In genomic region chr11:9137293-9138132, GRCh38 we compare ENCODE assay signal across 1 cellular context.
A peak's percentile ranks its signal among the peaks of the same experiment; 100 is the strongest.
TF ChIP-seq lines count a peak whose summit lies in the region.

No MANE protein-coding gene starts in this region.

TF ChIP-seq in K562, 482 proteins besides CTCF, POLR2A, EP300 and RAD21 (continued from another document and continues in another):
- TF ChIP-seq GTF2F1 (IDR thresholded peaks at IDR 0.05; ENCODE audit: low read depth, low read length) (no peak), BRCA1 (IDR thresholded peaks at IDR 0.05) (no peak), BRCA1 (CRISPR knock-in tag; IDR thresholded peaks at IDR 0.05) (no peak), FOSL1 (tag; conservative IDR thresholded peaks at IDR 0.05) (no peak), ZNF778 (CRISPR knock-in tag; IDR thresholded peaks at IDR 0.05) (no peak), KLF10 (CRISPR knock-in tag; IDR thresholded peaks at IDR 0.05) (no peak), NR0B1 (IDR thresholded peaks at IDR 0.05; ENCODE audit: partially characterized antibody) (no peak), BRD4 (IDR thresholded peaks at IDR 0.05) (no peak), ZBTB26 (CRISPR knock-in tag; IDR thresholded peaks at IDR 0.05) (no peak), ATF3 (IDR thresholded peaks at IDR 0.05) (no peak), ATF3 (CRISPR knock-in tag; conservative IDR thresholded peaks at IDR 0.05) (no peak), TRIM28 (IDR thresholded peaks at IDR 0.05) (no peak), HNRNPL (IDR thresholded peaks at IDR 0.05; ENCODE audit: low read depth, low read length) (no peak), MIER1 (IDR thresholded peaks at IDR 0.05; ENCODE audit: low read depth) (no peak), ZHX1 (conservative IDR thresholded peaks at IDR 0.05; ENCODE audit: low read length) (no peak), ATF7 (IDR thresholded peaks at IDR 0.05) (no peak), JUND (IDR thresholded peaks at IDR 0.05; ENCODE audit: borderline replicate concordance, low read depth, low read length) (peak; percentile 29; the same call in 1 of the 2 replicates), JUND (tag; IDR thresholded peaks at IDR 0.05; ENCODE audit: borderline replicate concordance, low read depth, low read length) (no peak), HBP1 (CRISPR knock-in tag; IDR thresholded peaks at IDR 0.05) (no peak), ZNF280B (CRISPR knock-in tag; IDR thresholded peaks at IDR 0.05) (no peak), NKRF (IDR thresholded peaks at IDR 0.05; ENCODE audit: borderline replicate concordance) (no peak), SMC3 (conservative IDR thresholded peaks at IDR 0.05; ENCODE audit: insufficient read depth, low read depth, low read length) (peak; percentile 85), ZEB2 (IDR thresholded peaks at IDR 0.05) (no peak), ZNF780A (CRISPR knock-in tag; IDR thresholded peaks at IDR 0.05) (no peak), FOXO4 (CRISPR knock-in tag; IDR thresholded peaks at IDR 0.05) (no peak), LARP7 (IDR thresholded peaks at IDR 0.05) (no peak), ZNF212 (CRISPR knock-in tag; IDR thresholded peaks at IDR 0.05) (no peak), TCF3 (CRISPR knock-in tag; IDR thresholded peaks at IDR 0.05) (no peak), STAG1 (CRISPR knock-in tag; IDR thresholded peaks at IDR 0.05; ENCODE audit: borderline replicate concordance) (peak; percentile 90), BMI1 (IDR thresholded peaks at IDR 0.05; ENCODE audit: low read length) (no peak), ZNF3 (CRISPR knock-in tag; IDR thresholded peaks at IDR 0.05) (no peak), ZNF644 (tag; IDR thresholded peaks at IDR 0.05; ENCODE audit: low read depth) (no peak), POLR2AphosphoS5 (IDR thresholded peaks at IDR 0.05; ENCODE audit: control insufficient read depth, insufficient read depth, low read depth, low read length) (no peak), ZBTB7A (IDR thresholded peaks at IDR 0.05; ENCODE audit: borderline replicate concordance, control insufficient read depth, low read depth, low read length) (no peak), JUN (IDR thresholded peaks at IDR 0.05; ENCODE audit: borderline replicate concordance, low read depth, low read length) (0 out of 2 replicates have a peak, but pooled peaks have one; percentile 34), JUN (CRISPR knock-in tag; IDR thresholded peaks at IDR 0.05; ENCODE audit: borderline replicate concordance) (no peak), HNRNPK (IDR thresholded peaks at IDR 0.05; ENCODE audit: low read depth, low read length, poor library complexity, severe bottlenecking) (no peak), SPI1 (IDR thresholded peaks at IDR 0.05; ENCODE audit: borderline replicate concordance, low read depth, low read length) (peak; percentile 4; the same call in 1 of the 2 replicates), CGGBP1 (CRISPR knock-in tag; IDR thresholded peaks at IDR 0.05) (no peak), RHOXF2B (CRISPR knock-in tag; conservative IDR thresholded peaks at IDR 0.05) (no peak), MITF (IDR thresholded peaks at IDR 0.05) (no peak), DMBX1 (CRISPR knock-in tag; IDR thresholded peaks at IDR 0.05; ENCODE audit: borderline replicate concordance) (no peak), RBM25 (IDR thresholded peaks at IDR 0.05; ENCODE audit: low read depth, low read length, severe bottlenecking) (no peak), DLX4 (CRISPR knock-in tag; IDR thresholded peaks at IDR 0.05) (no peak), ZNF639 (CRISPR knock-in tag; conservative IDR thresholded peaks at IDR 0.05 in 1 of 2, IDR thresholded peaks at IDR 0.05 in 1 of 2) (no peak), ZNF282 (CRISPR knock-in tag; IDR thresholded peaks at IDR 0.05) (no peak), MXD1 (CRISPR knock-in tag; IDR thresholded peaks at IDR 0.05; ENCODE audit: borderline replicate concordance, poor library complexity, severe bottlenecking) (no peak), SREBF1 (IDR thresholded peaks at IDR 0.05; ENCODE audit: borderline replicate concordance, low read depth, low read length) (no peak), CEBPG (CRISPR knock-in tag; IDR thresholded peaks at IDR 0.05) (no peak), CEBPG (tag; conservative IDR thresholded peaks at IDR 0.05 in 1 of 2, IDR thresholded peaks at IDR 0.05 in 1 of 2) (no peak)
